26 cellular contexts compared by ENCODE assay signal in genomic region chr10:130206216-130206737, GRCh38.
"Had no signal": no experiment of that assay in that cellular context is flagged by ENCODE, and none has a peak within 500 bp of the region (broad histone marks: within the 10 kb centered on the region; RNA-seq: fewer than 3 reads in every experiment).

No MANE protein-coding gene starts in this region.

- H3K27me3 ChIP-seq: brain microvascular endothelial cell, heart left ventricle, pancreas, right atrium auricular region, thyroid gland, upper lobe of left lung had no signal

- DNase-seq: activated CD4-positive, alpha-beta T cell treated with anti-CD3 and anti-CD28 coated beads for 4 hours; activated CD4-positive, alpha-beta T cell treated with anti-CD3 and anti-CD28 coated beads, Interleukin-2, amount 50 U/mL, for 48 hours; activated CD8-positive, alpha-beta memory T cell treated with anti-CD3 and anti-CD28 coated beads for 24 hours; activated gamma-delta T cell; activated naive CD4-positive, alpha-beta T cell treated with anti-CD3 and anti-CD28 coated beads, Interleukin-2, amount 10 ng/mL, durations not matched to agents 7 days and 5 days; activated naive CD8-positive, alpha-beta T cell treated with anti-CD3 and anti-CD28 coated beads, Interleukin-2, amount 10 ng/mL, durations not matched to agents 7 days and 5 days; amniotic stem cell; brain microvascular endothelial cell; caudate nucleus; foreskin fibroblast; kidney glomerular epithelial cell; left ventricle myocardium superior; mammary epithelial cell; naive B cell; nephron progenitor cell; pancreas; stimulated activated CD4-positive, alpha-beta T cell treated with anti-CD3 and anti-CD28 coated beads, Interleukin-15, amount 100 ng/mL, for 24 hours; stimulated activated CD4-positive, alpha-beta T cell treated with anti-CD3 and anti-CD28 coated beads, Interleukin-2, amount 100 ng/mL, for 24 hours; stimulated activated naive B cell treated with anti-CD40 and anti-IgM and Interleukin-4, amounts not matched to agents 10 μg/mL and 1 μg/mL and 100 μg/mL, for 72 hours; stomach; thyroid gland had no signal

- H3K36me3 ChIP-seq: brain microvascular endothelial cell, heart left ventricle, pancreas, right atrium auricular region, stomach, thyroid gland, upper lobe of left lung had no signal

- H3K4me1 ChIP-seq: heart left ventricle, pancreas, psoas muscle, right atrium auricular region, thyroid gland, upper lobe of left lung had no signal

- H3K9me3 ChIP-seq: heart left ventricle, pancreas, psoas muscle, right atrium auricular region, stomach, thyroid gland, upper lobe of left lung had no signal

- H3K4me3 ChIP-seq: heart left ventricle, pancreas, psoas muscle, right atrium auricular region, stomach, thyroid gland, upper lobe of left lung had no signal

- H3K27ac ChIP-seq: brain microvascular endothelial cell, heart left ventricle, pancreas, psoas muscle, right atrium auricular region, stomach, thyroid gland, upper lobe of left lung, VCaP had no signal

- ATAC-seq: left ventricle myocardium superior; pancreas; psoas muscle; stimulated activated naive B cell treated with anti-CD40 and anti-IgM and Interleukin-4, amounts not matched to agents 10 μg/mL and 1 μg/mL and 100 μg/mL, for 72 hours had no signal
